In the genomic region with DNA sequence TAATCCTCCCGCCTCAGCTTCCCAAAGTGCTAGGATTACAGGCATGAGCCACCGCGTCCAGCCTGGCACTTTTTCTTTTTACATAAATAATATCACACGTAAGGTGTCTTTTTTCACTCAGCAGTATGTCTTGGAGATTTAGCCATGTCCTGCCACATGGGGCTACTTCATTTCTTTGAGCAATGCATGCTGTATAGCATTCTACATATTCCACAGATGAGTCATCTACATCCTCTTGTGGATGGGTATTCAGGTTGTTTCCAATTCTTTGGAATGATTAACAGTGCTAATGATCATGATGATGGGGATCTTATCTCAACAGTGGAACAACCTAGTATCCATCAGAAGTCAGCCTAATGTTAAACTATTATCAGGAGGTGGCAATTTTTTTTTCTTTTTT, we compare ENCODE assay signal across 14 cellular contexts. TPM values are rescaled to one million over a fixed set of nuclear protein-coding genes. Genes with fewer than 3 reads are reported as not detected.
DNase-seq lines count a peak whose midpoint lies in the region; ATAC-seq and TF ChIP-seq lines count a peak whose summit lies in the region.
"Had no signal": no experiment of that assay in that cellular context is flagged by ENCODE, and none has a peak within 500 bp of the region (broad histone marks: within the 10 kb centered on the region; RNA-seq: fewer than 3 reads in every experiment).

No MANE protein-coding gene starts in this region.

- H3K27ac ChIP-seq in AG04450 (ENCODE audit: low read depth, low read length) (no peak overlapping the region), right atrium auricular region (no peak overlapping the region)
- H3K27ac ChIP-seq: VCaP had no signal

- H3K27me3 ChIP-seq in AG04450 (ENCODE audit: control insufficient read depth, insufficient read depth, low read length) (no peaks in the 10 kb centered on the region), right atrium auricular region (no peaks in the 10 kb centered on the region)

- in situ Hi-C loops in astrocyte of the spinal cord (cut with HindIII; ENCODE audit: low sequenced_read_pairs), result no loop called here

- POLR2A ChIA-PET in AG04450 (lab: Yijun Ruan, JAX), result interaction anchor here (0.9 kb wide), 1 partner anchor 45 kb away, joined by 3 read pairs; no protein-coding TSS in a partner anchor

- no peaks in the 10 kb centered on the region for H3K36me3 ChIP-seq in right atrium auricular region

- no peak for ATAC-seq in GM21515 (IDR thresholded peaks at IDR 0.05; ENCODE audit: unreplicated experiment)

- H3K9me3 ChIP-seq in AG04450 (ENCODE audit: control insufficient read depth, insufficient read depth, low read length) (peaks cover 6% of the 10 kb centered on the region), right atrium auricular region (peaks cover 0 to 10% of the 10 kb centered on the region in 2 donors)

- TF ChIP-seq CTCF in AG04450 (IDR thresholded peaks at IDR 0.05; ENCODE audit: low read depth, low read length), result 0 out of 2 replicates have a peak, but pooled peaks have one; percentile 18
- TF ChIP-seq CTCF in astrocyte of the spinal cord (IDR thresholded peaks at IDR 0.05; ENCODE audit: low read depth, low read length), result no peak
- no peak for TF ChIP-seq CTCF in right atrium auricular region (IDR thresholded peaks at IDR 0.05)

- CTCF ChIA-PET in AG04450 (lab: Charles Lee), result no interaction called here

- no peak overlapping the region for H3K4me3 ChIP-seq in AG04450 (ENCODE audit: low read depth, low read length)
- H3K4me3 ChIP-seq in astrocyte of the spinal cord (ENCODE audit: low read depth, low read length), result no peak overlapping the region
- H3K4me3 ChIP-seq in right atrium auricular region, result no peak overlapping the region

- H3K4me1 ChIP-seq in right atrium auricular region, result no peaks in the 10 kb centered on the region

- DNase-seq in AG04450 (ENCODE audit: low read depth, low spot score), result peak; percentile 34
- DNase-seq in HS-5 (ENCODE audit: low read depth), result peak; percentile 67
- peak; percentile 47 for DNase-seq in astrocyte of the spinal cord (ENCODE audit: low read depth, low spot score)
- DNase-seq in glomerular visceral epithelial cell (ENCODE audit: extremely low spot score), result peak; percentile 80
- DNase-seq in right atrium auricular region (ENCODE audit: low spot score), result no peak
- DNase-seq in activated CD8-positive, alpha-beta memory T cell treated with anti-CD3 and anti-CD28 coated beads, Interleukin-2, amount 50 U/mL, for 48 hours, result no peak
- DNase-seq in putamen (ENCODE audit: low spot score), result no peak
- DNase-seq: activated gamma-delta T cell; DMS153; effector memory CD4-positive, alpha-beta T cell; NCI-H2171; posterior cingulate gyrus had no signal

RNA-seq across cellular contexts. Expression of a gene that starts 50.8 kb away (rescaled TPM):
- 2.5 and 3.3 TPM in 2 replicates for polyA plus RNA-seq in AG04450 (2011; rRNA removed)
- 1.8 and 1.9 TPM in 2 replicates for polyA minus RNA-seq in AG04450 (2011; rRNA and poly(A)+ RNA removed)
- total RNA-seq in right atrium auricular region, result 1 to 10 TPM; 8.9 to 9.8 TPM

Comparison
In these comparisons a context has a peak if more than half of its experiments do, and no peak if none do; other contexts are left out.
1. DNase-seq: peak in AG04450 (single experiment), HS-5 (single experiment), astrocyte of the spinal cord (single experiment) and glomerular visceral epithelial cell (single experiment); none in right atrium auricular region (single experiment), activated CD8-positive, alpha-beta memory T cell treated with anti-CD3 and anti-CD28 coated beads, Interleukin-2, amount 50 U/mL, for 48 hours (single experiment) and putamen (single experiment).